Comparison of ENCODE assay signal across 8 cellular contexts in the genomic region with DNA sequence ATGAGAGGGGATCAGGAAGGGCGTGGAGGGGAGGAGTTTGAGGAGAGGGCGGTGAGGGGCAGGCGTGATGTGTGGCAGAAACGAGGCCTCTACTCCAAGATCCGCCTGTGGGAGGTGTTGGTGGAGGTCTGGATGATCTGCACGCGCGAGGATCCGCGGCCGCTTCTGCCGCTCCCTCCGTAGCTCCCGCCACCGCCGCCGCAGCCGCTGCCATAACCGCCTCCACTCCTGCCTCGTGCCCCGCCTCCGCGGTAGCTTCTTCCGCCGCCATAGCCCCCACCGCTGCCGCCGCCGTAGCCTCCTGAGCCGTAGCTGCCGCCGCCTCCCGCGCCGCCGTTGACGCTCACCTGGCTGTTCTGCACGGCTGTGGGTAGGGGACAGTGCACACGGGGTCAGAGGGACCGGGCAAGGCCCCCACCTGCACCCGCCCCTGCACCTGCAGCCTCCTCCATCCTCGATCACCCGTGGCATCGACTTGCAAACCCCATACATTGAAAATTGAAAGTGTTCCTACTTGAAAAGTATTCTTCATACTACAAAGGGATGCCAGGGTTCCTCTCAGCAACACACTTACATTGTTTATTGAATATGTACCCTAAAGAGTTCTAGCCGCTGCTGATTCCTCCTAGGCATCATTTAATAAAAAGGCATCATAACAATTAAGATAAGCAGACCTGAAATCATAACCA. TPM values are rescaled to one million over a fixed set of nuclear protein-coding genes. Genes with fewer than 3 reads are reported as not detected.
A peak's percentile ranks its signal among the peaks of the same experiment; 100 is the strongest.
DNase-seq lines count a peak whose midpoint lies in the region; ATAC-seq and TF ChIP-seq lines count a peak whose summit lies in the region.

No MANE protein-coding gene starts in this region.

- H3K4me1 ChIP-seq in esophagus muscularis mucosa (peaks cover 10 to 19% (median 15%) of the 10 kb centered on the region in 4 donors), prostate gland (replicated peaks) (no peaks in the 10 kb centered on the region)

- intact Hi-C loops in esophagus muscularis mucosa (cut with DNase I) (no loop called here), prostate gland (cut with DNase I) (no loop called here), lower leg skin (cut with DNase I; ENCODE audit: low total_unique reads) (no loop called here)

- H3K9me3 Mint-ChIP-seq in activated CD4-positive, alpha-beta memory T cell treated with anti-CD3 and anti-CD28 coated beads, Interleukin-2, amount 10 ng/mL, durations not matched to agents 7 days and 5 days, result no peaks in the 10 kb centered on the region

- ATAC-seq in GM21529 (IDR thresholded peaks at IDR 0.05; ENCODE audit: unreplicated experiment) (no peak), GM19023 (IDR thresholded peaks at IDR 0.05; ENCODE audit: unreplicated experiment) (no peak)

- no peaks in the 10 kb centered on the region for H3K36me3 Mint-ChIP-seq in activated CD4-positive, alpha-beta memory T cell treated with anti-CD3 and anti-CD28 coated beads, Interleukin-2, amount 10 ng/mL, durations not matched to agents 7 days and 5 days (ENCODE audit: low read depth)

- H3K4me3 ChIP-seq in esophagus muscularis mucosa (peak overlapping the region; percentile 44 to 52 (median 44)), prostate gland (peak overlapping the region; percentile 12 to 18), lower leg skin (ENCODE audit: low read depth, poor library complexity, severe bottlenecking) (no peak overlapping the region)

- no peak overlapping the region for H3K27ac ChIP-seq in esophagus muscularis mucosa (replicated peaks in 1 of 4)
- H3K27ac ChIP-seq in prostate gland, result no peak overlapping the region

- H3K27ac Mint-ChIP-seq in activated CD4-positive, alpha-beta memory T cell treated with anti-CD3 and anti-CD28 coated beads, Interleukin-2, amount 10 ng/mL, durations not matched to agents 7 days and 5 days, result no peak overlapping the region

- POLR2A ChIA-PET in activated CD4-positive, alpha-beta memory T cell treated with anti-CD3 and anti-CD28 coated beads, Interleukin-2, amount 10 ng/mL, durations not matched to agents 7 days and 5 days (lab: Charles Lee), result interaction anchor here (1.4 kb wide), 1 partner anchor 10 kb away, joined by 4 read pairs; the partner anchor contains the start of gene KRT1

- H3K27me3 ChIP-seq in esophagus muscularis mucosa (peaks cover 0 to 64% (median 0%) of the 10 kb centered on the region in 4 donors), prostate gland (replicated peaks; ENCODE audit: insufficient read depth) (peaks cover 8% of the 10 kb centered on the region)

- H3K4me3 Mint-ChIP-seq in activated CD4-positive, alpha-beta memory T cell treated with anti-CD3 and anti-CD28 coated beads, Interleukin-2, amount 10 ng/mL, durations not matched to agents 7 days and 5 days, result peak overlapping the region; percentile 57

- DNase-seq in NCI-H1105 treated with DMSO at 0.1 percent for 48 hours (lab: John Stamatoyannopoulos, UW) (peak; percentile 41), esophagus muscularis mucosa (ENCODE audit: extremely low spot score) (no peak), prostate gland (ENCODE audit: low spot score) (no peak), NCI-H1436 (lab: John Stamatoyannopoulos, UW) (no peak), lower leg skin (ENCODE audit: low spot score in 2 of 2) (no peak)
- DNase-seq in activated CD4-positive, alpha-beta memory T cell treated with anti-CD3 and anti-CD28 coated beads, Interleukin-2, amount 10 ng/mL, durations not matched to agents 7 days and 5 days, result peak; percentile 48

- H3K27me3 Mint-ChIP-seq in activated CD4-positive, alpha-beta memory T cell treated with anti-CD3 and anti-CD28 coated beads, Interleukin-2, amount 10 ng/mL, durations not matched to agents 7 days and 5 days, result peaks cover 61% of the 10 kb centered on the region

- TF ChIP-seq EP300 in esophagus muscularis mucosa (IDR thresholded peaks at IDR 0.05), result no peak

- WGBS in esophagus muscularis mucosa, result 9% methylated on average over 22 of the region's 45 CpGs
- WGBS in prostate gland, result 3% methylated on average over 45 of the region's 45 CpGs
- 4 to 8% methylated on average over 23 to 35 of the region's 45 CpGs for WGBS in lower leg skin, 2 donors

- TF ChIP-seq POLR2A in esophagus muscularis mucosa (IDR thresholded peaks at IDR 0.05; ENCODE audit: low read depth) (no peak), prostate gland (IDR thresholded peaks at IDR 0.05) (no peak), lower leg skin (IDR thresholded peaks at IDR 0.05) (no peak)

- H3K4me1 Mint-ChIP-seq in activated CD4-positive, alpha-beta memory T cell treated with anti-CD3 and anti-CD28 coated beads, Interleukin-2, amount 10 ng/mL, durations not matched to agents 7 days and 5 days, result peaks cover 11% of the 10 kb centered on the region

- no peaks in the 10 kb centered on the region for H3K9me3 ChIP-seq in esophagus muscularis mucosa
- no peaks in the 10 kb centered on the region for H3K9me3 ChIP-seq in prostate gland

- CTCF ChIA-PET in activated CD4-positive, alpha-beta memory T cell treated with anti-CD3 and anti-CD28 coated beads, Interleukin-2, amount 10 ng/mL, durations not matched to agents 7 days and 5 days (lab: Charles Lee), result interaction anchor here (1.1 kb wide), 1 partner anchor 10 kb away, joined by 4 read pairs; the partner anchor contains the start of gene KRT1

- H3K36me3 ChIP-seq in esophagus muscularis mucosa, result no peaks in the 10 kb centered on the region
- H3K36me3 ChIP-seq in prostate gland, result no peaks in the 10 kb centered on the region

- TF ChIP-seq CTCF in esophagus muscularis mucosa (IDR thresholded peaks at IDR 0.05) (no peak), prostate gland (IDR thresholded peaks at IDR 0.05) (no peak), lower leg skin (IDR thresholded peaks at IDR 0.05) (no peak)

RNA-seq across cellular contexts. Expression of gene KRT1, which starts 11.0 kb away (rescaled TPM):
- total RNA-seq in activated CD4-positive, alpha-beta memory T cell treated with anti-CD3 and anti-CD28 coated beads, Interleukin-2, amount 10 ng/mL, durations not matched to agents 7 days and 5 days, result under 1 TPM; 0.13 to 0.30 TPM
- total RNA-seq in esophagus muscularis mucosa (not detected), prostate gland (10 to 100 TPM in 1 of 2 donors, 1 to 10 TPM in 1; 1.5 to 18.1 TPM), lower leg skin (1,000 to 10,000 TPM; 5,671 to 8,911 (median 6,268) TPM)

RNA-seq across cellular contexts. Expression of gene KRT77, which starts 12.1 kb away (rescaled TPM):
- not detected for total RNA-seq in activated CD4-positive, alpha-beta memory T cell treated with anti-CD3 and anti-CD28 coated beads, Interleukin-2, amount 10 ng/mL, durations not matched to agents 7 days and 5 days
- total RNA-seq in esophagus muscularis mucosa (not detected), prostate gland (under 1 TPM; 0.09 to 0.57 TPM), lower leg skin (100 to 1,000 TPM; 122 to 659 (median 243) TPM)

RNA-seq across cellular contexts. Expression of gene KRT2, which starts 39.2 kb away (rescaled TPM):
- not detected for total RNA-seq in activated CD4-positive, alpha-beta memory T cell treated with anti-CD3 and anti-CD28 coated beads, Interleukin-2, amount 10 ng/mL, durations not matched to agents 7 days and 5 days
- total RNA-seq in esophagus muscularis mucosa, result not detected
- total RNA-seq in prostate gland, result 1 to 10 TPM in 1 of 2 donors, under 1 TPM in 1; 0.41 to 5.1 TPM
- total RNA-seq in lower leg skin, result 1,000 to 10,000 TPM; 1,166 to 2,212 (median 1,643) TPM

Comparison
In these comparisons a context has a peak if more than half of its experiments do, and no peak if none do; other contexts are left out.
1. DNase-seq: peak in NCI-H1105 treated with DMSO at 0.1 percent for 48 hours (single experiment) and activated CD4-positive, alpha-beta memory T cell treated with anti-CD3 and anti-CD28 coated beads, Interleukin-2, amount 10 ng/mL, durations not matched to agents 7 days and 5 days (single experiment); none in esophagus muscularis mucosa (single experiment), prostate gland (single experiment), NCI-H1436 (single experiment) and lower leg skin (0 of 2).
2. RNA of gene KRT1, which starts 11.0 kb away (total RNA-seq): 5,671 to 8,911 TPM in lower leg skin; 1.5 to 18.1 TPM in prostate gland, 0.13 to 0.30 TPM in activated CD4-positive, alpha-beta memory T cell treated with anti-CD3 and anti-CD28 coated beads, Interleukin-2, amount 10 ng/mL, durations not matched to agents 7 days and 5 days and not detected in esophagus muscularis mucosa; every median in the first group is over 100 times any median in the second.
3. RNA of gene KRT77, which starts 12.1 kb away (total RNA-seq): 122 to 659 TPM in lower leg skin; 0.09 to 0.57 TPM in prostate gland, not detected in activated CD4-positive, alpha-beta memory T cell treated with anti-CD3 and anti-CD28 coated beads, Interleukin-2, amount 10 ng/mL, durations not matched to agents 7 days and 5 days and not detected in esophagus muscularis mucosa; every median in the first group is over 10 times any median in the second.
4. RNA of gene KRT2, which starts 39.2 kb away (total RNA-seq): 1,166 to 2,212 TPM in lower leg skin; 0.41 to 5.1 TPM in prostate gland, not detected in activated CD4-positive, alpha-beta memory T cell treated with anti-CD3 and anti-CD28 coated beads, Interleukin-2, amount 10 ng/mL, durations not matched to agents 7 days and 5 days and not detected in esophagus muscularis mucosa; every median in the first group is over 100 times any median in the second.